In genomic region chr17:41907633-41908539, GRCh38 we compare ENCODE assay signal across 15 cellular contexts. TPM values are rescaled to one million over a fixed set of nuclear protein-coding genes. Genes with fewer than 3 reads are reported as not detected.
DNase-seq lines count a peak whose midpoint lies in the region; ATAC-seq, FAIRE-seq and TF ChIP-seq lines count a peak whose summit lies in the region.
"Had no signal": no experiment of that assay in that cellular context is flagged by ENCODE, and none has a peak within 500 bp of the region (broad histone marks: within the 10 kb centered on the region; RNA-seq: fewer than 3 reads in every experiment).

No MANE protein-coding gene starts in this region.

- FAIRE-seq in GM12878 (lab: Jason Lieb, UNC) = no peak
- FAIRE-seq in HepG2 (lab: Jason Lieb, UNC) = peak; percentile 100

- ATAC-seq in GM12878 = no peak; the same call in 2 of the 3 replicates
- peak; percentile 96 for ATAC-seq in HepG2

- no peak overlapping the region for H3K4me2 ChIP-seq in GM12878 (ENCODE audit: control insufficient read depth, insufficient read depth)
- peak overlapping the region; percentile 52 for H3K4me2 ChIP-seq in HepG2 (ENCODE audit: low read depth, low read length)

- TF ChIP-seq POLR2A in GM12878 (IDR thresholded peaks at IDR 0.05; ENCODE audit: low read depth, low read length) = peak; percentile 54; the same call in 1 of the 2 replicates
- TF ChIP-seq POLR2A in HepG2 (IDR thresholded peaks at IDR 0.05; ENCODE audit: insufficient read depth in 1 of 2, low read depth in 2 of 2, low read length in 2 of 2) = peak in 1 of 2 experiments; percentile 28; a peak in 1 of 4 replicates

- no peak overlapping the region for H3K9ac ChIP-seq in GM12878 (ENCODE audit: control insufficient read depth, insufficient read depth, low read length)
- peak overlapping the region; percentile 42; the same call in 1 of the 2 replicates for H3K9ac ChIP-seq in HepG2 (ENCODE audit: insufficient read depth, low read depth, low read length)

- H3K79me2 ChIP-seq in GM12878 (ENCODE audit: control insufficient read depth, insufficient read depth, low read length) (peaks cover 2% of the 10 kb centered on the region; the same call in 1 of the 2 replicates), HepG2 (ENCODE audit: insufficient read depth, low read length) (peaks cover 15% of the 10 kb centered on the region)

- H3K4me1 ChIP-seq in GM12878 (ENCODE audit: control insufficient read depth, insufficient read depth, low read length) = no peaks in the 10 kb centered on the region
- H3K4me1 ChIP-seq in HepG2 (ENCODE audit: insufficient read depth, low read length) = peaks cover 54% of the 10 kb centered on the region

- CTCF ChIA-PET in GM12878 (lab: Yijun Ruan, JAX) = no interaction called here
- CTCF ChIA-PET in HepG2 (lab: Yijun Ruan, JAX; ENCODE audit: low intra/inter-chr PET ratio, low total read pairs) = no interaction called here

- 0 out of 2 replicates have a peak overlapping the region, but pooled peaks have one; percentile 13 for H3K4me3 Mint-ChIP-seq in HFFc6

- TF ChIP-seq CTCF in HFFc6 (IDR thresholded peaks at IDR 0.05) (no peak), GM12878 (IDR thresholded peaks at IDR 0.05 in 2 of 3, conservative IDR thresholded peaks at IDR 0.05 in 1 of 3; ENCODE audit: control insufficient read depth in 2 of 3, extremely low read depth in 1 of 3, insufficient read depth in 1 of 3, low read depth in 3 of 3, low read length in 3 of 3) (no peak), HepG2 (CRISPR knock-in tag; IDR thresholded peaks at IDR 0.05) (peak; percentile 58)

- TF ChIP-seq EP300 in GM12878 (IDR thresholded peaks at IDR 0.05; ENCODE audit: borderline replicate concordance in 1 of 2, control insufficient read depth in 1 of 2, low read depth in 2 of 2, low read length in 2 of 2) = no peak
- TF ChIP-seq EP300 in HepG2 (IDR thresholded peaks at IDR 0.05; ENCODE audit: low read depth in 2 of 2, low read length in 2 of 2) = peak in 1 of 2 experiments; percentile 58; a peak in 1 of 4 replicates
- peak; percentile 19; the same call in 1 of the 2 replicates for TF ChIP-seq EP300 in HepG2 (CRISPR knock-in tag; IDR thresholded peaks at IDR 0.05; ENCODE audit: borderline replicate concordance)

- H4K20me1 ChIP-seq in GM12878 (ENCODE audit: control insufficient read depth, insufficient read depth) (no peaks in the 10 kb centered on the region), HepG2 (ENCODE audit: insufficient read depth, low read length) (0 out of 2 replicates have a peak, but pooled peaks cover 3% of the 10 kb centered on the region)

- BruUV-seq in GM12878 (replicated peaks; lab: Mats Ljungman, UMichigan) (no TSS peak), HepG2 (replicated peaks; lab: Mats Ljungman, UMichigan) (no TSS peak)

- H3K9me3 Mint-ChIP-seq in HFFc6 = no peaks in the 10 kb centered on the region

- DNase-seq in A172 (ENCODE audit: low spot score) = peak; percentile 55
- DNase-seq in HFFc6 = peak; percentile 27
- DNase-seq in GM12878 (ENCODE audit: low read depth, low spot score) = no peak
- DNase-seq in HepG2 (ENCODE audit: low spot score) = peak; percentile 97
- DNase-seq in NCI-H2029 treated with DMSO at 0.1 percent for 48 hours (lab: John Stamatoyannopoulos, UW) = no peak
- no peak for DNase-seq in activated gamma-delta T cell (lab: John Stamatoyannopoulos, UW)
- no peak for DNase-seq in GM19240 (ENCODE audit: insufficient read length, low spot score)
- DNase-seq in NCI-H1105 treated with DMSO at 0.1 percent for 48 hours (lab: John Stamatoyannopoulos, UW) = no peak
- DNase-seq: activated CD4-positive, CD25-positive, alpha-beta regulatory T cell; islet precursor cell; KBM-7; NCI-H2107; stimulated activated CD4-positive, alpha-beta T cell treated with anti-CD3 and anti-CD28 coated beads, Interleukin-2, amount 100 ng/mL, for 24 hours had no signal

- peaks cover 51% of the 10 kb centered on the region for H3K36me3 Mint-ChIP-seq in HFFc6 (ENCODE audit: low read depth)

- H3K36me3 ChIP-seq in GM12878 (ENCODE audit: control insufficient read depth in 2 of 2, insufficient read depth in 2 of 2, low read length in 1 of 2) (peaks cover 38 to 51% of the 10 kb centered on the region in 2 experiments), HepG2 (replicated peaks in 1 of 2; ENCODE audit: control insufficient read depth in 1 of 2, insufficient read depth in 2 of 2, low read length in 2 of 2) (peaks cover 45 to 74% of the 10 kb centered on the region in 2 experiments)

- H3K27me3 Mint-ChIP-seq in HFFc6 (ENCODE audit: insufficient read depth) = no peaks in the 10 kb centered on the region; the same call in none of the 2 replicates

- RAD21 ChIA-PET in GM12878 (lab: Charles Lee; ENCODE audit: unreplicated experiment) = no interaction called here

- peaks cover 59% of the 10 kb centered on the region for H3K4me1 Mint-ChIP-seq in HFFc6 (ENCODE audit: low read depth)

- TF ChIP-seq RAD21 in GM12878 (IDR thresholded peaks at IDR 0.05; ENCODE audit: insufficient read depth, low read depth, low read length) (no peak), HepG2 (CRISPR knock-in tag; IDR thresholded peaks at IDR 0.05) (peak; percentile 45; the same call in 1 of the 2 replicates)

- SMC1A ChIA-PET in GM12878 (lab: Charles Lee; ENCODE audit: uncharacterized antibody, unreplicated experiment) = interaction anchor here (1.2 kb wide), 1 partner anchor 9 kb away, joined by 4 read pairs; no protein-coding TSS in a partner anchor

- H3K9me3 ChIP-seq in GM12878 (replicated peaks; ENCODE audit: control insufficient read depth, insufficient read depth, low read length) (no peaks in the 10 kb centered on the region), HepG2 (ENCODE audit: low read length) (no peaks in the 10 kb centered on the region)
- H3K9me3 ChIP-seq: neutrophil had no signal

- H2AFZ ChIP-seq in GM12878 (ENCODE audit: control insufficient read depth, low read depth, low read length) = no peak overlapping the region
- no peak overlapping the region for H2AFZ ChIP-seq in HepG2 (ENCODE audit: low read length)

- WGBS in GM12878 (ENCODE audit: insufficient coverage, insufficient replicate concordance, low lambda C conversion rate, missing lambda C conversion rate) = 87% methylated on average over 14 of the region's 14 CpGs
- WGBS in HepG2 (ENCODE audit: low lambda C conversion rate) = 45% methylated on average over 14 of the region's 14 CpGs

- H3K27me3 ChIP-seq in GM12878 (replicated peaks in 1 of 2; ENCODE audit: control insufficient read depth in 2 of 2, insufficient read depth in 2 of 2, low read length in 1 of 2) (no peaks in the 10 kb centered on the region), HepG2 (ENCODE audit: control insufficient read depth in 1 of 2, insufficient read depth in 2 of 2, low read length in 2 of 2) (no peaks in the 10 kb centered on the region)
- H3K27me3 ChIP-seq: cardiac muscle cell, neutrophil had no signal

- in situ Hi-C loops in GM12878 (cut with MboI) (no loop called here), HepG2 (cut with HindIII; ENCODE audit: extremely low pct_ligation_motif_present, low pct_unique_long_range_greater_than_20kb) (no loop called here)

- H3K4me3 ChIP-seq in GM12878 (no peak overlapping the region), HepG2 (replicated peaks in 1 of 3; ENCODE audit: insufficient read depth in 1 of 3, low read depth in 2 of 3, low read length in 3 of 3) (peak overlapping the region in 1 of 3 experiments; percentile 18; a peak in 1 of 6 replicates)
- H3K4me3 ChIP-seq: cardiac muscle cell had no signal

- POLR2A ChIA-PET in GM12878 (lab: Charles Lee) (interaction anchor here (0.6 to 1.3 kb wide), 4 partner anchors 10 to 1460 kb away, joined by 5 to 7 read pairs (median 5); partner anchors contain the start of gene ACLY), HepG2 (lab: Yijun Ruan, JAX) (interaction anchor here (0.6 to 4.2 kb wide), 20 partner anchors 9 to 1090 kb away, joined by 3 to 57 read pairs (median 4); partner anchors contain the start of genes ACLY, CNP, DNAJC7 and EIF1)

- intact Hi-C loops in GM12878 (cut with micrococcal nuclease; ENCODE audit: unreplicated experiment) = no loop called here
- intact Hi-C loops in HepG2 (cut with micrococcal nuclease; ENCODE audit: unreplicated experiment) = loop anchor here (5.0 kb wide), 1 partner anchor 41 kb away; the partner anchor contains the start of gene KLHL11

- H3K27ac Mint-ChIP-seq in HFFc6 = peak overlapping the region; percentile 82

- H3K27ac ChIP-seq in GM12878 (ENCODE audit: control insufficient read depth, insufficient read depth) (no peak overlapping the region), HepG2 (ENCODE audit: extremely low read length, insufficient read depth, low read length) (peak overlapping the region; percentile 44)
- H3K27ac ChIP-seq: cardiac muscle cell, neutrophil had no signal

RNA-seq across cellular contexts. Expression of gene ACLY, which starts 10.9 kb away (rescaled TPM):
- 212 and 231 TPM in 2 replicates for total RNA-seq in A172 (2014; rRNA removed; shearing (Covaris generic))
- 100 to 1,000 TPM; 254 to 315 (median 279) TPM for total RNA-seq in HFFc6 (2021; fragmentation: NEBNext Ultra II Directional; extraction: Animal tissue kit (Norgen Biotek cat#: 25700))
- total RNA-seq in GM12878 (2013; cell fraction: nucleolus; rRNA removed) = 60.0 and 63.4 TPM in 2 replicates
- 104 and 111 TPM in 2 replicates for total RNA-seq in GM12878 (2014; rRNA removed)
- total RNA-seq in GM12878 (2014; rRNA removed; fragmentation: Illumina TruSeq; extraction: Trizol) = 112 and 113 TPM in 2 replicates
- total RNA-seq in GM12878 (2021) = 224 and 228 TPM in 2 replicates
- polyA plus RNA-seq in GM12878 (2011; ENCODE audit: low read depth) = 37.0 TPM
- polyA plus RNA-seq in GM12878 (2011; rRNA removed) = 96.6 and 140 TPM in 2 replicates
- polyA plus RNA-seq in GM12878 (2011; cell fraction: cytosol; rRNA removed) = 132 and 154 TPM in 2 replicates
- 125 and 158 TPM in 2 replicates for polyA plus RNA-seq in GM12878 (2011; cell fraction: nucleus; rRNA removed)
- 63.8 and 69.0 TPM in 2 replicates for polyA plus RNA-seq in GM12878 (2012)
- 113 and 136 TPM in 2 replicates for polyA plus RNA-seq in GM12878 (2014; fragmentation: Illumina TruSeq; extraction: Trizol)
- polyA plus RNA-seq in GM12878 (2014; fragmentation: Nextera tagmentation; extraction: Ambion mirVana) = 10 to 100 TPM; 32.6 to 39.6 TPM
- polyA plus RNA-seq in GM12878 (2014; rRNA removed) = 128 and 129 TPM in 2 replicates
- polyA plus RNA-seq in GM12878 (2016; fragmentation: Nextera tagmentation; extraction: Ambion mirVana) = 100 to 1,000 TPM; 112 to 116 TPM
- polyA minus RNA-seq in GM12878 (2011; rRNA and poly(A)+ RNA removed) = 238 and 284 TPM in 2 replicates
- polyA minus RNA-seq in GM12878 (2011; cell fraction: cytosol; rRNA and poly(A)+ RNA removed) = 92.9 and 117 TPM in 2 replicates
- polyA minus RNA-seq in GM12878 (2011; cell fraction: nucleus; rRNA and poly(A)+ RNA removed) = 40.1 and 74.8 TPM in 2 replicates
- total RNA-seq in HepG2 (2016; rRNA removed; fragmentation: Illumina TruSeq; extraction: Trizol) = 218 and 277 TPM in 2 replicates
- total RNA-seq in HepG2 (2016; cell fraction: cytosol; rRNA removed; fragmentation: Illumina TruSeq; extraction: Trizol; ENCODE audit: low read depth) = 24.5 and 29.0 TPM in 2 replicates
- 218 and 232 TPM in 2 replicates for total RNA-seq in HepG2 (2016; cell fraction: insoluble cytoplasmic fraction; rRNA removed; fragmentation: Illumina TruSeq; extraction: Trizol)
- total RNA-seq in HepG2 (2016; cell fraction: membrane; rRNA removed; fragmentation: Illumina TruSeq; extraction: Trizol) = 75.9 and 85.9 TPM in 2 replicates
- total RNA-seq in HepG2 (2016; cell fraction: nucleus; rRNA removed; fragmentation: Illumina TruSeq; extraction: Trizol) = 147 and 157 TPM in 2 replicates
- polyA plus RNA-seq in HepG2 (2011; rRNA removed) = 111 and 143 TPM in 2 replicates
- 98.4 and 118 TPM in 2 replicates for polyA plus RNA-seq in HepG2 (2011; cell fraction: cytosol; rRNA removed)
- polyA plus RNA-seq in HepG2 (2011; cell fraction: nucleus; rRNA removed) = 94.3 and 115 TPM in 2 replicates
- polyA plus RNA-seq in HepG2 (2012) = 93.3 and 115 TPM in 2 replicates
- 12.6 and 14.2 TPM in 2 replicates for polyA plus RNA-seq in HepG2 (2016; cell fraction: cytosol; fragmentation: Illumina TruSeq; extraction: Trizol; ENCODE audit: low read depth)
- polyA plus RNA-seq in HepG2 (2016; cell fraction: insoluble cytoplasmic fraction; fragmentation: Illumina TruSeq; extraction: Trizol; ENCODE audit: low read depth) = 183 and 215 TPM in 2 replicates
- 30.1 and 37.0 TPM in 2 replicates for polyA plus RNA-seq in HepG2 (2016; cell fraction: membrane; fragmentation: Illumina TruSeq; extraction: Trizol; ENCODE audit: low read depth)
- polyA plus RNA-seq in HepG2 (2016; cell fraction: nucleus; fragmentation: Illumina TruSeq; extraction: Trizol; ENCODE audit: insufficient read depth, low read depth) = 178 and 193 TPM in 2 replicates
- polyA minus RNA-seq in HepG2 (2011; rRNA and poly(A)+ RNA removed; ENCODE audit: low replicate concordance) = 364 TPM in 2 replicates
- 190 and 249 TPM in 2 replicates for polyA minus RNA-seq in HepG2 (2011; cell fraction: cytosol; rRNA and poly(A)+ RNA removed)
- 60.3 and 96.6 TPM in 2 replicates for polyA minus RNA-seq in HepG2 (2011; cell fraction: nucleus; rRNA and poly(A)+ RNA removed)

RNA-seq across cellular contexts. Expression of gene ODAD4, which starts 22.5 kb away (rescaled TPM):
- total RNA-seq in A172 (2014; rRNA removed; shearing (Covaris generic)) = 1.8 and 2.2 TPM in 2 replicates
- total RNA-seq in HFFc6 (2021; fragmentation: NEBNext Ultra II Directional; extraction: Animal tissue kit (Norgen Biotek cat#: 25700)) = 1 to 10 TPM in 3 of 6 experiments, under 1 TPM in 3; 0.74 to 1.8 (median 0.97) TPM
- total RNA-seq in GM12878 (2013; cell fraction: nucleolus; rRNA removed) = 0.38 and 1.1 TPM in 2 replicates
- total RNA-seq in GM12878 (2014; rRNA removed) (0.11 and 0.16 TPM in 2 replicates), GM12878 (2014; rRNA removed; fragmentation: Illumina TruSeq; extraction: Trizol) (0.22 and 0.55 TPM in 2 replicates), GM12878 (2021) (0.46 TPM in 1 of 2 replicates, not detected in the other), HepG2 (2016; rRNA removed; fragmentation: Illumina TruSeq; extraction: Trizol) (0.53 and 0.60 TPM in 2 replicates)
- 0.14 TPM for polyA plus RNA-seq in GM12878 (2011; ENCODE audit: low read depth)
- polyA plus RNA-seq in GM12878 (2011; rRNA removed) (0.27 and 0.53 TPM in 2 replicates), GM12878 (2014; fragmentation: Illumina TruSeq; extraction: Trizol) (0.17 and 0.60 TPM in 2 replicates), GM12878 (2014; fragmentation: Nextera tagmentation; extraction: Ambion mirVana) (under 1 TPM; 0.10 to 0.44 TPM), GM12878 (2014; rRNA removed) (0.17 and 0.27 TPM in 2 replicates), GM12878 (2016; fragmentation: Nextera tagmentation; extraction: Ambion mirVana) (under 1 TPM; 0.68 to 0.73 TPM), HepG2 (2011; rRNA removed) (0.48 and 0.73 TPM in 2 replicates)
- 0.09 and 0.20 TPM in 2 replicates for polyA plus RNA-seq in GM12878 (2011; cell fraction: cytosol; rRNA removed)
- polyA plus RNA-seq in GM12878 (2011; cell fraction: nucleus; rRNA removed) = 0.34 and 0.63 TPM in 2 replicates
- polyA plus RNA-seq in GM12878 (2012) = 0.19 and 0.31 TPM in 2 replicates
- 0.44 and 0.52 TPM in 2 replicates for polyA minus RNA-seq in GM12878 (2011; rRNA and poly(A)+ RNA removed)
- polyA minus RNA-seq in GM12878 (2011; cell fraction: cytosol; rRNA and poly(A)+ RNA removed) = not detected in 2 replicates
- polyA minus RNA-seq in GM12878 (2011; cell fraction: nucleus; rRNA and poly(A)+ RNA removed) = 0.36 TPM in 1 of 2 replicates, not detected in the other
- total RNA-seq in HepG2 (2016; cell fraction: cytosol; rRNA removed; fragmentation: Illumina TruSeq; extraction: Trizol; ENCODE audit: low read depth) = 0.18 TPM in 1 of 2 replicates, not detected in the other
- 0.41 and 0.92 TPM in 2 replicates for total RNA-seq in HepG2 (2016; cell fraction: insoluble cytoplasmic fraction; rRNA removed; fragmentation: Illumina TruSeq; extraction: Trizol)
- 0.09 and 0.28 TPM in 2 replicates for total RNA-seq in HepG2 (2016; cell fraction: membrane; rRNA removed; fragmentation: Illumina TruSeq; extraction: Trizol)
- total RNA-seq in HepG2 (2016; cell fraction: nucleus; rRNA removed; fragmentation: Illumina TruSeq; extraction: Trizol) = 0.37 and 1.4 TPM in 2 replicates
- polyA plus RNA-seq in HepG2 (2011; cell fraction: cytosol; rRNA removed) = 0.15 and 0.35 TPM in 2 replicates
- 0.88 and 1.5 TPM in 2 replicates for polyA plus RNA-seq in HepG2 (2011; cell fraction: nucleus; rRNA removed)
- polyA plus RNA-seq in HepG2 (2012) = 0.57 and 0.59 TPM in 2 replicates
- polyA plus RNA-seq in HepG2 (2016; cell fraction: cytosol; fragmentation: Illumina TruSeq; extraction: Trizol; ENCODE audit: low read depth) = 0.10 TPM in 1 of 2 replicates, not detected in the other
- polyA plus RNA-seq in HepG2 (2016; cell fraction: insoluble cytoplasmic fraction; fragmentation: Illumina TruSeq; extraction: Trizol; ENCODE audit: low read depth) = 0.72 and 1.5 TPM in 2 replicates
- polyA plus RNA-seq in HepG2 (2016; cell fraction: membrane; fragmentation: Illumina TruSeq; extraction: Trizol; ENCODE audit: low read depth) = 0.08 TPM in 1 of 2 replicates, not detected in the other
- 0.74 and 1.3 TPM in 2 replicates for polyA plus RNA-seq in HepG2 (2016; cell fraction: nucleus; fragmentation: Illumina TruSeq; extraction: Trizol; ENCODE audit: insufficient read depth, low read depth)
- polyA minus RNA-seq in HepG2 (2011; rRNA and poly(A)+ RNA removed; ENCODE audit: low replicate concordance) = 0.48 TPM in 1 of 2 replicates, not detected in the other
- not detected in 2 replicates for polyA minus RNA-seq in HepG2 (2011; cell fraction: cytosol; rRNA and poly(A)+ RNA removed)
- 1.3 and 4.0 TPM in 2 replicates for polyA minus RNA-seq in HepG2 (2011; cell fraction: nucleus; rRNA and poly(A)+ RNA removed)

RNA-seq across cellular contexts. Expression of gene KLHL11, which starts 42.7 kb away (rescaled TPM):
- 31.5 and 34.8 TPM in 2 replicates for total RNA-seq in A172 (2014; rRNA removed; shearing (Covaris generic))
- 10 to 100 TPM; 13.4 to 16.2 (median 15.7) TPM for total RNA-seq in HFFc6 (2021; fragmentation: NEBNext Ultra II Directional; extraction: Animal tissue kit (Norgen Biotek cat#: 25700))
- 23.5 and 24.7 TPM in 2 replicates for total RNA-seq in GM12878 (2013; cell fraction: nucleolus; rRNA removed)
- total RNA-seq in GM12878 (2014; rRNA removed) (15.5 and 17.2 TPM in 2 replicates), GM12878 (2014; rRNA removed; fragmentation: Illumina TruSeq; extraction: Trizol) (13.4 and 13.9 TPM in 2 replicates), GM12878 (2021) (11.5 and 13.9 TPM in 2 replicates), HepG2 (2016; rRNA removed; fragmentation: Illumina TruSeq; extraction: Trizol) (27.5 and 37.1 TPM in 2 replicates)
- polyA plus RNA-seq in GM12878 (2011; ENCODE audit: low read depth) = 3.1 TPM
- polyA plus RNA-seq in GM12878 (2011; rRNA removed) (8.6 and 9.2 TPM in 2 replicates), GM12878 (2014; fragmentation: Illumina TruSeq; extraction: Trizol) (3.1 and 4.5 TPM in 2 replicates), GM12878 (2014; fragmentation: Nextera tagmentation; extraction: Ambion mirVana) (under 1 TPM; 0.07 to 0.10 TPM), GM12878 (2014; rRNA removed) (5.4 and 6.0 TPM in 2 replicates), GM12878 (2016; fragmentation: Nextera tagmentation; extraction: Ambion mirVana) (10 to 100 TPM; 11.5 to 12.1 TPM), HepG2 (2011; rRNA removed) (7.4 and 7.7 TPM in 2 replicates)
- polyA plus RNA-seq in GM12878 (2011; cell fraction: cytosol; rRNA removed) = 5.9 and 6.7 TPM in 2 replicates
- polyA plus RNA-seq in GM12878 (2011; cell fraction: nucleus; rRNA removed) = 3.4 and 4.0 TPM in 2 replicates
- 2.3 and 2.4 TPM in 2 replicates for polyA plus RNA-seq in GM12878 (2012)
- 31.0 and 44.5 TPM in 2 replicates for polyA minus RNA-seq in GM12878 (2011; rRNA and poly(A)+ RNA removed)
- polyA minus RNA-seq in GM12878 (2011; cell fraction: cytosol; rRNA and poly(A)+ RNA removed) = 8.7 and 13.5 TPM in 2 replicates
- polyA minus RNA-seq in GM12878 (2011; cell fraction: nucleus; rRNA and poly(A)+ RNA removed) = 5.1 and 7.9 TPM in 2 replicates
- 2.5 and 3.0 TPM in 2 replicates for total RNA-seq in HepG2 (2016; cell fraction: cytosol; rRNA removed; fragmentation: Illumina TruSeq; extraction: Trizol; ENCODE audit: low read depth)
- total RNA-seq in HepG2 (2016; cell fraction: insoluble cytoplasmic fraction; rRNA removed; fragmentation: Illumina TruSeq; extraction: Trizol) = 25.7 and 35.1 TPM in 2 replicates
- total RNA-seq in HepG2 (2016; cell fraction: membrane; rRNA removed; fragmentation: Illumina TruSeq; extraction: Trizol) = 6.3 and 7.6 TPM in 2 replicates
- total RNA-seq in HepG2 (2016; cell fraction: nucleus; rRNA removed; fragmentation: Illumina TruSeq; extraction: Trizol) = 18.3 and 20.0 TPM in 2 replicates
- 4.0 and 5.2 TPM in 2 replicates for polyA plus RNA-seq in HepG2 (2011; cell fraction: cytosol; rRNA removed)
- polyA plus RNA-seq in HepG2 (2011; cell fraction: nucleus; rRNA removed) = 5.7 and 5.8 TPM in 2 replicates
- polyA plus RNA-seq in HepG2 (2012) = 1.4 and 1.9 TPM in 2 replicates
- polyA plus RNA-seq in HepG2 (2016; cell fraction: cytosol; fragmentation: Illumina TruSeq; extraction: Trizol; ENCODE audit: low read depth) = 0.03 and 0.08 TPM in 2 replicates
- polyA plus RNA-seq in HepG2 (2016; cell fraction: insoluble cytoplasmic fraction; fragmentation: Illumina TruSeq; extraction: Trizol; ENCODE audit: low read depth) = 2.2 and 2.6 TPM in 2 replicates
- 0.37 and 0.49 TPM in 2 replicates for polyA plus RNA-seq in HepG2 (2016; cell fraction: membrane; fragmentation: Illumina TruSeq; extraction: Trizol; ENCODE audit: low read depth)
- 5.5 and 6.3 TPM in 2 replicates for polyA plus RNA-seq in HepG2 (2016; cell fraction: nucleus; fragmentation: Illumina TruSeq; extraction: Trizol; ENCODE audit: insufficient read depth, low read depth)
- polyA minus RNA-seq in HepG2 (2011; rRNA and poly(A)+ RNA removed; ENCODE audit: low replicate concordance) = 26.1 and 45.0 TPM in 2 replicates
- polyA minus RNA-seq in HepG2 (2011; cell fraction: cytosol; rRNA and poly(A)+ RNA removed) = 22.9 and 26.0 TPM in 2 replicates
- 10.8 and 17.8 TPM in 2 replicates for polyA minus RNA-seq in HepG2 (2011; cell fraction: nucleus; rRNA and poly(A)+ RNA removed)

RNA-seq across cellular contexts. Expression of gene CNP, which starts 58.7 kb away (rescaled TPM):
- total RNA-seq in A172 (2014; rRNA removed; shearing (Covaris generic)) = 110 and 127 TPM in 2 replicates
- 100 to 1,000 TPM; 105 to 118 (median 111) TPM for total RNA-seq in HFFc6 (2021; fragmentation: NEBNext Ultra II Directional; extraction: Animal tissue kit (Norgen Biotek cat#: 25700))
- total RNA-seq in GM12878 (2013; cell fraction: nucleolus; rRNA removed) = 22.0 and 33.7 TPM in 2 replicates
- 35.6 and 39.5 TPM in 2 replicates for total RNA-seq in GM12878 (2014; rRNA removed)
- 22.5 and 22.9 TPM in 2 replicates for total RNA-seq in GM12878 (2014; rRNA removed; fragmentation: Illumina TruSeq; extraction: Trizol)
- 50.9 and 52.2 TPM in 2 replicates for total RNA-seq in GM12878 (2021)
- polyA plus RNA-seq in GM12878 (2011; ENCODE audit: low read depth) = 11.6 TPM
- polyA plus RNA-seq in GM12878 (2011; rRNA removed) = 14.4 and 24.6 TPM in 2 replicates
- polyA plus RNA-seq in GM12878 (2011; cell fraction: cytosol; rRNA removed) = 31.7 and 35.2 TPM in 2 replicates
- polyA plus RNA-seq in GM12878 (2011; cell fraction: nucleus; rRNA removed) = 23.4 and 31.0 TPM in 2 replicates
- polyA plus RNA-seq in GM12878 (2012) = 25.0 and 30.4 TPM in 2 replicates
- polyA plus RNA-seq in GM12878 (2014; fragmentation: Illumina TruSeq; extraction: Trizol) = 16.9 and 26.3 TPM in 2 replicates
- 1 to 10 TPM; 1.8 to 4.4 TPM for polyA plus RNA-seq in GM12878 (2014; fragmentation: Nextera tagmentation; extraction: Ambion mirVana)
- polyA plus RNA-seq in GM12878 (2014; rRNA removed) = 36.5 and 40.4 TPM in 2 replicates
- polyA plus RNA-seq in GM12878 (2016; fragmentation: Nextera tagmentation; extraction: Ambion mirVana) = 10 to 100 TPM; 59.8 to 60.7 TPM
- 64.6 and 68.2 TPM in 2 replicates for polyA minus RNA-seq in GM12878 (2011; rRNA and poly(A)+ RNA removed)
- polyA minus RNA-seq in GM12878 (2011; cell fraction: cytosol; rRNA and poly(A)+ RNA removed) = 27.3 and 32.6 TPM in 2 replicates
- polyA minus RNA-seq in GM12878 (2011; cell fraction: nucleus; rRNA and poly(A)+ RNA removed) = 15.0 and 26.4 TPM in 2 replicates
- 161 and 170 TPM in 2 replicates for total RNA-seq in HepG2 (2016; rRNA removed; fragmentation: Illumina TruSeq; extraction: Trizol)
- total RNA-seq in HepG2 (2016; cell fraction: cytosol; rRNA removed; fragmentation: Illumina TruSeq; extraction: Trizol; ENCODE audit: low read depth) = 13.1 and 14.4 TPM in 2 replicates
- total RNA-seq in HepG2 (2016; cell fraction: insoluble cytoplasmic fraction; rRNA removed; fragmentation: Illumina TruSeq; extraction: Trizol) = 142 and 170 TPM in 2 replicates
- 61.3 and 66.7 TPM in 2 replicates for total RNA-seq in HepG2 (2016; cell fraction: membrane; rRNA removed; fragmentation: Illumina TruSeq; extraction: Trizol)
- total RNA-seq in HepG2 (2016; cell fraction: nucleus; rRNA removed; fragmentation: Illumina TruSeq; extraction: Trizol) = 95.4 and 98.2 TPM in 2 replicates
- polyA plus RNA-seq in HepG2 (2011; rRNA removed) = 97.2 and 105 TPM in 2 replicates
- polyA plus RNA-seq in HepG2 (2011; cell fraction: cytosol; rRNA removed) = 67.5 and 85.5 TPM in 2 replicates
- 104 and 124 TPM in 2 replicates for polyA plus RNA-seq in HepG2 (2011; cell fraction: nucleus; rRNA removed)
- 42.6 and 44.3 TPM in 2 replicates for polyA plus RNA-seq in HepG2 (2012)
- polyA plus RNA-seq in HepG2 (2016; cell fraction: cytosol; fragmentation: Illumina TruSeq; extraction: Trizol; ENCODE audit: low read depth) = 18.7 and 20.0 TPM in 2 replicates
- polyA plus RNA-seq in HepG2 (2016; cell fraction: insoluble cytoplasmic fraction; fragmentation: Illumina TruSeq; extraction: Trizol; ENCODE audit: low read depth) = 172 and 192 TPM in 2 replicates
- 49.0 TPM in 2 replicates for polyA plus RNA-seq in HepG2 (2016; cell fraction: membrane; fragmentation: Illumina TruSeq; extraction: Trizol; ENCODE audit: low read depth)
- 178 and 180 TPM in 2 replicates for polyA plus RNA-seq in HepG2 (2016; cell fraction: nucleus; fragmentation: Illumina TruSeq; extraction: Trizol; ENCODE audit: insufficient read depth, low read depth)
- polyA minus RNA-seq in HepG2 (2011; rRNA and poly(A)+ RNA removed; ENCODE audit: low replicate concordance) = 256 and 859 TPM in 2 replicates
- polyA minus RNA-seq in HepG2 (2011; cell fraction: cytosol; rRNA and poly(A)+ RNA removed) = 126 and 130 TPM in 2 replicates
- polyA minus RNA-seq in HepG2 (2011; cell fraction: nucleus; rRNA and poly(A)+ RNA removed) = 93.4 and 142 TPM in 2 replicates

Comparison
In these comparisons a context has a peak if more than half of its experiments do, and no peak if none do; other contexts are left out.
1. DNase-seq: peak in A172 (single experiment), HFFc6 (single experiment) and HepG2 (single experiment); none in GM12878 (single experiment), NCI-H2029 treated with DMSO at 0.1 percent for 48 hours (single experiment), activated gamma-delta T cell (single experiment), GM19240 (single experiment) and NCI-H1105 treated with DMSO at 0.1 percent for 48 hours (single experiment).